10 cellular contexts compared by ENCODE assay signal in genomic region chr19:18023596-18024212, GRCh38. TPM values are rescaled to one million over a fixed set of nuclear protein-coding genes. Genes with fewer than 3 reads are reported as not detected.
DNase-seq lines count a peak whose midpoint lies in the region; ATAC-seq and TF ChIP-seq lines count a peak whose summit lies in the region.
"Had no signal": no experiment of that assay in that cellular context is flagged by ENCODE, and none has a peak within 500 bp of the region (broad histone marks: within the 10 kb centered on the region; RNA-seq: fewer than 3 reads in every experiment).

No MANE protein-coding gene starts in this region.

- no peaks in the 10 kb centered on the region for H3K27me3 ChIP-seq in BLaER1
- no peaks in the 10 kb centered on the region for H3K27me3 ChIP-seq in hepatocyte

- intact Hi-C loops in activated T-helper 1 cell treated with anti-CD3 and anti-CD28 coated beads, Interleukin-12 subunit alpha, Interleukin-12 subunit beta, Interleukin-2, Interleukin-4 antibody, amounts not matched to agents 30 ng/mL and 10 ng/mL and 1 ng/mL, durations not matched to agents 14 hours and 24 hours and 36 hours (cut with micrococcal nuclease), result loop anchor here (2.0 kb wide), 1 partner anchor 65 kb away; no protein-coding TSS in a partner anchor
- intact Hi-C loops in Right ventricle myocardium superior (cut with DNase I), result no loop called here

- TF ChIP-seq CTCF in hepatocyte (IDR thresholded peaks at IDR 0.05; ENCODE audit: poor library complexity), result no peak

- H3K36me3 ChIP-seq in BLaER1, result no peaks in the 10 kb centered on the region
- H3K36me3 ChIP-seq in hepatocyte (replicated peaks; ENCODE audit: insufficient read depth, low read depth), result no peaks in the 10 kb centered on the region

- H3K27me3 Mint-ChIP-seq in activated T-helper 1 cell treated with anti-CD3 and anti-CD28 coated beads, Interleukin-12 subunit alpha, Interleukin-12 subunit beta, Interleukin-2, Interleukin-4 antibody, amounts not matched to agents 30 ng/mL and 10 ng/mL and 1 ng/mL, durations not matched to agents 14 hours and 24 hours and 36 hours (ENCODE audit: insufficient read depth), result no peaks in the 10 kb centered on the region

- H3K4me2 ChIP-seq in BLaER1 (peak overlapping the region; percentile 90), hepatocyte (no peak overlapping the region)

- H4K20me1 ChIP-seq in BLaER1, result no peaks in the 10 kb centered on the region
- no peaks in the 10 kb centered on the region for H4K20me1 ChIP-seq in hepatocyte (ENCODE audit: insufficient read depth, poor library complexity, severe bottlenecking)

- H3K79me2 ChIP-seq in hepatocyte, result no peaks in the 10 kb centered on the region

- no peaks in the 10 kb centered on the region for H3K9me3 ChIP-seq in BLaER1
- no peaks in the 10 kb centered on the region for H3K9me3 ChIP-seq in hepatocyte (ENCODE audit: low read depth)

- peak overlapping the region; percentile 93 for H3K9ac ChIP-seq in BLaER1

- H3K4me3 Mint-ChIP-seq in activated T-helper 1 cell treated with anti-CD3 and anti-CD28 coated beads, Interleukin-12 subunit alpha, Interleukin-12 subunit beta, Interleukin-2, Interleukin-4 antibody, amounts not matched to agents 30 ng/mL and 10 ng/mL and 1 ng/mL, durations not matched to agents 14 hours and 24 hours and 36 hours, result peak overlapping the region; percentile 77

- peaks cover 9% of the 10 kb centered on the region for H3K36me3 Mint-ChIP-seq in activated T-helper 1 cell treated with anti-CD3 and anti-CD28 coated beads, Interleukin-12 subunit alpha, Interleukin-12 subunit beta, Interleukin-2, Interleukin-4 antibody, amounts not matched to agents 30 ng/mL and 10 ng/mL and 1 ng/mL, durations not matched to agents 14 hours and 24 hours and 36 hours (ENCODE audit: low read depth)

- H3K27ac ChIP-seq in BLaER1 (peak overlapping the region; percentile 99), hepatocyte (no peak overlapping the region)

- peaks cover 54% of the 10 kb centered on the region for H3K4me1 Mint-ChIP-seq in activated T-helper 1 cell treated with anti-CD3 and anti-CD28 coated beads, Interleukin-12 subunit alpha, Interleukin-12 subunit beta, Interleukin-2, Interleukin-4 antibody, amounts not matched to agents 30 ng/mL and 10 ng/mL and 1 ng/mL, durations not matched to agents 14 hours and 24 hours and 36 hours (ENCODE audit: low read depth)

- H3K9me2 ChIP-seq in hepatocyte (replicated peaks; ENCODE audit: insufficient read depth), result no peaks in the 10 kb centered on the region

- WGBS in hepatocyte (ENCODE audit: low lambda C conversion rate, missing lambda C conversion rate), result 82% methylated on average over 23 of the region's 23 CpGs

- no peaks in the 10 kb centered on the region for H3K9me3 Mint-ChIP-seq in activated T-helper 1 cell treated with anti-CD3 and anti-CD28 coated beads, Interleukin-12 subunit alpha, Interleukin-12 subunit beta, Interleukin-2, Interleukin-4 antibody, amounts not matched to agents 30 ng/mL and 10 ng/mL and 1 ng/mL, durations not matched to agents 14 hours and 24 hours and 36 hours

- H3K4me1 ChIP-seq in BLaER1 (peaks cover 77% of the 10 kb centered on the region), hepatocyte (ENCODE audit: insufficient read depth) (no peaks in the 10 kb centered on the region)

- DNase-seq in MV-4-11 (lab: John Stamatoyannopoulos, UW) (peak; percentile 87), Right ventricle myocardium superior (peak; percentile 96), hepatocyte (ENCODE audit: low spot score) (no peak), NCI-H2227 (lab: John Stamatoyannopoulos, UW; ENCODE audit: unreplicated experiment) (no peak)
- DNase-seq in activated T-helper 1 cell treated with anti-CD3 and anti-CD28 coated beads, Interleukin-12 subunit alpha, Interleukin-12 subunit beta, Interleukin-2, Interleukin-4 antibody, amounts not matched to agents 30 ng/mL and 10 ng/mL and 1 ng/mL, durations not matched to agents 14 hours and 24 hours and 36 hours (ENCODE audit: low spot score), result peak; percentile 47
- peak; percentile 54 for DNase-seq in stimulated activated CD4-positive, alpha-beta T cell treated with anti-CD3 and anti-CD28 coated beads, Interleukin-15, amount 100 ng/mL, for 24 hours

- H3K4me3 ChIP-seq in BLaER1 (peak overlapping the region; percentile 56), hepatocyte (no peak overlapping the region)

- ATAC-seq in Right ventricle myocardium superior (ENCODE audit: poor library complexity), result peak; percentile 71
- no peak for ATAC-seq in SK-N-SH treated with all-trans-retinoic acid at 6 μM for 48 hours

- peak overlapping the region; percentile 92 for H3K27ac Mint-ChIP-seq in activated T-helper 1 cell treated with anti-CD3 and anti-CD28 coated beads, Interleukin-12 subunit alpha, Interleukin-12 subunit beta, Interleukin-2, Interleukin-4 antibody, amounts not matched to agents 30 ng/mL and 10 ng/mL and 1 ng/mL, durations not matched to agents 14 hours and 24 hours and 36 hours

- H2AFZ ChIP-seq in hepatocyte, result no peak overlapping the region

TF ChIP-seq in SK-N-SH treated with all-trans-retinoic acid at 6 μM for 48 hours, 23 proteins besides CTCF, POLR2A, EP300 and RAD21:
- TF ChIP-seq BACH2 (CRISPR knock-in tag; IDR thresholded peaks at IDR 0.05; ENCODE audit: borderline replicate concordance) (no peak), ZFP30 (CRISPR knock-in tag; IDR thresholded peaks at IDR 0.05) (no peak)

RNA-seq across cellular contexts. Expression of gene ARRDC2, which starts 15.7 kb away (rescaled TPM):
- total RNA-seq in activated T-helper 1 cell treated with anti-CD3 and anti-CD28 coated beads, Interleukin-12 subunit alpha, Interleukin-12 subunit beta, Interleukin-2, Interleukin-4 antibody, amounts not matched to agents 30 ng/mL and 10 ng/mL and 1 ng/mL, durations not matched to agents 14 hours and 24 hours and 36 hours, result 45.0 and 46.1 TPM in 2 replicates
- total RNA-seq in Right ventricle myocardium superior (19.1 TPM), hepatocyte (4.5 and 5.5 TPM in 2 replicates)
- 3.9 and 7.4 TPM in 2 replicates for polyA plus RNA-seq in hepatocyte

RNA-seq across cellular contexts. Expression of gene KCNN1, which starts 56.8 kb away (rescaled TPM):
- total RNA-seq in activated T-helper 1 cell treated with anti-CD3 and anti-CD28 coated beads, Interleukin-12 subunit alpha, Interleukin-12 subunit beta, Interleukin-2, Interleukin-4 antibody, amounts not matched to agents 30 ng/mL and 10 ng/mL and 1 ng/mL, durations not matched to agents 14 hours and 24 hours and 36 hours, result not detected in 2 replicates
- total RNA-seq in Right ventricle myocardium superior, result not detected
- 2.4 and 3.3 TPM in 2 replicates for total RNA-seq in hepatocyte
- 3.2 and 3.3 TPM in 2 replicates for polyA plus RNA-seq in hepatocyte
- total RNA-seq: bronchial epithelial cell, subcutaneous adipose tissue had no signal

Comparison
In these comparisons a context has a peak if more than half of its experiments do, and no peak if none do; other contexts are left out.
1. DNase-seq: peak in MV-4-11 (single experiment), activated T-helper 1 cell treated with anti-CD3 and anti-CD28 coated beads, Interleukin-12 subunit alpha, Interleukin-12 subunit beta, Interleukin-2, Interleukin-4 antibody, amounts not matched to agents 30 ng/mL and 10 ng/mL and 1 ng/mL, durations not matched to agents 14 hours and 24 hours and 36 hours (single experiment), Right ventricle myocardium superior (single experiment) and stimulated activated CD4-positive, alpha-beta T cell treated with anti-CD3 and anti-CD28 coated beads, Interleukin-15, amount 100 ng/mL, for 24 hours (single experiment); none in hepatocyte (single experiment) and NCI-H2227 (single experiment).